In genomic region chr13:113991676-113992179, GRCh38 we compare ENCODE assay signal across 21 cellular contexts. TPM values are rescaled to one million over a fixed set of nuclear protein-coding genes. Genes with fewer than 3 reads are reported as not detected.
DNase-seq lines count a peak whose midpoint lies in the region; ATAC-seq, FAIRE-seq and TF ChIP-seq lines count a peak whose summit lies in the region.
"Had no signal": no experiment of that assay in that cellular context is flagged by ENCODE, and none has a peak within 500 bp of the region (broad histone marks: within the 10 kb centered on the region; RNA-seq: fewer than 3 reads in every experiment).

No MANE protein-coding gene starts in this region.

- H3K36me3 ChIP-seq in CD4-positive, CD25-positive, alpha-beta regulatory T cell (ENCODE audit: control insufficient read depth, insufficient read depth, low read length): peaks cover 63% of the 10 kb centered on the region
- peaks cover 7 to 8% of the 10 kb centered on the region in 2 experiments; a peak in 3 of 4 replicates for H3K36me3 ChIP-seq in GM12878 (ENCODE audit: control insufficient read depth in 2 of 2, insufficient read depth in 2 of 2, low read length in 1 of 2)

- no peak overlapping the region for H2AFZ ChIP-seq in GM12878 (ENCODE audit: control insufficient read depth, low read depth, low read length)

- ATAC-seq in CD4-positive, CD25-positive, alpha-beta regulatory T cell (ENCODE audit: low read depth in 2 of 2): no peak
- no peak for ATAC-seq in GM12878
- ATAC-seq in HG03097 (IDR thresholded peaks at IDR 0.05; ENCODE audit: low FRiP score, unreplicated experiment): no peak
- ATAC-seq: activated T-cell treated with anti-CD3 and anti-CD28 coated beads, Interleukin-2, amount 50 U/mL, for 4 hours; body of pancreas; Panc1 had no signal

- H3K27ac Mint-ChIP-seq in CD4-positive, CD25-positive, alpha-beta regulatory T cell: peak overlapping the region in 1 of 3 donors; percentile 91
- H3K27ac Mint-ChIP-seq: activated naive CD4-positive, alpha-beta T cell treated with anti-CD3 and anti-CD28 coated beads, Interleukin-2, amount 50 U/mL, for 24 hours had no signal

- peak overlapping the region in 3 of 4 donors; percentile 5 to 31 (median 23) for H3K4me3 Mint-ChIP-seq in CD4-positive, CD25-positive, alpha-beta regulatory T cell
- H3K4me3 Mint-ChIP-seq: activated naive CD4-positive, alpha-beta T cell treated with anti-CD3 and anti-CD28 coated beads, Interleukin-2, amount 50 U/mL, for 24 hours; activated T-cell treated with anti-CD3 and anti-CD28 coated beads, Interleukin-2, amount 50 U/mL, for 4 hours had no signal

- TF ChIP-seq EP300 in GM12878 (IDR thresholded peaks at IDR 0.05; ENCODE audit: borderline replicate concordance in 1 of 2, control insufficient read depth in 1 of 2, low read depth in 2 of 2, low read length in 2 of 2): no peak

- H3K4me3 ChIP-seq in CD4-positive, CD25-positive, alpha-beta regulatory T cell (ENCODE audit: low read depth, low read length): no peak overlapping the region
- no peak overlapping the region for H3K4me3 ChIP-seq in GM12878
- H3K4me3 ChIP-seq: body of pancreas had no signal

- FAIRE-seq in GM12892 (lab: Jason Lieb, UNC) (peak; percentile 50), GM12878 (lab: Jason Lieb, UNC) (no peak)
- FAIRE-seq: endometrium had no signal

- TSS peak; percentile 28 for BruUV-seq in GM12878 (replicated peaks; lab: Mats Ljungman, UMichigan)

- in situ Hi-C loops in GM12878 (cut with MboI): no loop called here

- no peak for TF ChIP-seq CTCF in GM12878 (IDR thresholded peaks at IDR 0.05 in 2 of 3, conservative IDR thresholded peaks at IDR 0.05 in 1 of 3; ENCODE audit: control insufficient read depth in 2 of 3, extremely low read depth in 1 of 3, insufficient read depth in 1 of 3, low read depth in 3 of 3, low read length in 3 of 3)

- H3K27ac ChIP-seq in CD4-positive, CD25-positive, alpha-beta regulatory T cell (ENCODE audit: insufficient read depth, low read length, poor library complexity, severe bottlenecking): no peak overlapping the region
- H3K27ac ChIP-seq in GM12878 (ENCODE audit: control insufficient read depth, insufficient read depth): no peak overlapping the region
- H3K27ac ChIP-seq: body of pancreas had no signal

- WGBS in GM12878 (ENCODE audit: insufficient coverage, insufficient replicate concordance, low lambda C conversion rate, missing lambda C conversion rate): 90% methylated on average over 11 of the region's 11 CpGs

- H3K27me3 ChIP-seq in CD4-positive, CD25-positive, alpha-beta regulatory T cell (ENCODE audit: control insufficient read depth, insufficient read depth, low read length): no peaks in the 10 kb centered on the region
- H3K27me3 ChIP-seq in GM12878 (replicated peaks in 1 of 2; ENCODE audit: control insufficient read depth in 2 of 2, insufficient read depth in 2 of 2, low read length in 1 of 2): no peaks in the 10 kb centered on the region
- H3K27me3 ChIP-seq: body of pancreas, heart right ventricle had no signal

- H4K20me1 ChIP-seq in GM12878 (ENCODE audit: control insufficient read depth, insufficient read depth): no peaks in the 10 kb centered on the region

- no peak for TF ChIP-seq RAD21 in GM12878 (IDR thresholded peaks at IDR 0.05; ENCODE audit: insufficient read depth, low read depth, low read length)

- peaks cover 3 to 5% (median 4%) of the 10 kb centered on the region in 4 donors for H3K4me1 Mint-ChIP-seq in CD4-positive, CD25-positive, alpha-beta regulatory T cell

- RAD21 ChIA-PET in GM12878 (lab: Charles Lee; ENCODE audit: unreplicated experiment): no interaction called here

- intact Hi-C loops in GM12878 (cut with micrococcal nuclease; ENCODE audit: unreplicated experiment) (no loop called here), posterior vena cava (cut with DNase I) (no loop called here)

- CTCF ChIA-PET in GM12878 (lab: Yijun Ruan, JAX): no interaction called here

- SMC1A ChIA-PET in GM12878 (lab: Charles Lee; ENCODE audit: uncharacterized antibody, unreplicated experiment): no interaction called here

- TF ChIP-seq POLR2A in GM12892 (IDR thresholded peaks at IDR 0.05; ENCODE audit: low read depth, low read length) (no peak), GM12878 (IDR thresholded peaks at IDR 0.05; ENCODE audit: low read depth, low read length) (0 out of 2 replicates have a peak, but pooled peaks have one; percentile 25)

- H3K4me2 ChIP-seq in GM12878 (ENCODE audit: control insufficient read depth, insufficient read depth): no peak overlapping the region
- H3K4me2 ChIP-seq: SK-N-SH had no signal

- H3K79me2 ChIP-seq in GM12878 (ENCODE audit: control insufficient read depth, insufficient read depth, low read length): no peaks in the 10 kb centered on the region

- peaks cover 40% of the 10 kb centered on the region for H3K36me3 Mint-ChIP-seq in CD4-positive, CD25-positive, alpha-beta regulatory T cell

- DNase-seq in CD4-positive, CD25-positive, alpha-beta regulatory T cell: no peak
- DNase-seq in GM12892 (ENCODE audit: insufficient read length): no peak
- no peak for DNase-seq in GM12878 (ENCODE audit: low read depth, low spot score)
- DNase-seq in posterior vena cava (ENCODE audit: low spot score): peak; percentile 34
- no peak for DNase-seq in foreskin melanocyte
- DNase-seq in stimulated activated CD4-positive, alpha-beta T cell treated with anti-CD3 and anti-CD28 coated beads, Interleukin-12 subunit alpha, Interleukin-12 subunit beta, amount 100 ng/mL, for 4 hours: no peak
- DNase-seq: activated CD4-positive, alpha-beta T cell treated with anti-CD3 and anti-CD28 coated beads, Interleukin-2, amount 50 U/mL, for 48 hours; activated T-cell treated with anti-CD3 and anti-CD28 coated beads, Interleukin-2, amount 50 U/mL, for 4 hours; cortex of kidney; GOT3; Kasumi-1; NK-92 treated with Interleukin-12 subunit alpha and Interleukin-12 subunit beta, amount 100 ng/mL, for 24 hours; occipital lobe had no signal

- peaks cover 6% of the 10 kb centered on the region for H3K27me3 Mint-ChIP-seq in CD4-positive, CD25-positive, alpha-beta regulatory T cell
- H3K27me3 Mint-ChIP-seq: activated naive CD4-positive, alpha-beta T cell treated with anti-CD3 and anti-CD28 coated beads, Interleukin-2, amount 50 U/mL, for 24 hours had no signal

- H3K4me1 ChIP-seq in CD4-positive, CD25-positive, alpha-beta regulatory T cell (ENCODE audit: control insufficient read depth, insufficient read depth, low read length, poor library complexity, severe bottlenecking): no peaks in the 10 kb centered on the region
- no peaks in the 10 kb centered on the region; the same call in 1 of the 2 replicates for H3K4me1 ChIP-seq in GM12878 (ENCODE audit: control insufficient read depth, insufficient read depth, low read length)
- H3K4me1 ChIP-seq: body of pancreas had no signal

- peaks cover 0 to 6% (median 0%) of the 10 kb centered on the region in 7 donors for H3K9me3 Mint-ChIP-seq in CD4-positive, CD25-positive, alpha-beta regulatory T cell
- H3K9me3 Mint-ChIP-seq: activated naive CD4-positive, alpha-beta T cell treated with anti-CD3 and anti-CD28 coated beads, Interleukin-2, amount 50 U/mL, for 24 hours; activated T-cell treated with anti-CD3 and anti-CD28 coated beads, Interleukin-2, amount 50 U/mL, for 4 hours had no signal

- H3K9me3 ChIP-seq in CD4-positive, CD25-positive, alpha-beta regulatory T cell (ENCODE audit: control insufficient read depth in 2 of 2, low read length in 2 of 2): no peaks in the 10 kb centered on the region
- H3K9me3 ChIP-seq in GM12878 (replicated peaks; ENCODE audit: control insufficient read depth, insufficient read depth, low read length): no peaks in the 10 kb centered on the region; the same call in 2 of the 3 replicates
- H3K9me3 ChIP-seq: body of pancreas, heart right ventricle, SK-N-SH had no signal

- POLR2A ChIA-PET in GM12878 (lab: Charles Lee): no interaction called here

- no peak overlapping the region for H3K9ac ChIP-seq in GM12878 (ENCODE audit: control insufficient read depth, insufficient read depth, low read length)
- H3K9ac ChIP-seq: SK-N-SH had no signal

TF ChIP-seq in GM12878, 131 proteins besides CTCF, POLR2A, EP300 and RAD21 (continues in another document):
- TF ChIP-seq KLF5 (IDR thresholded peaks at IDR 0.05; ENCODE audit: partially characterized antibody): no peak
- TF ChIP-seq PAX8 (IDR thresholded peaks at IDR 0.05): no peak
- TF ChIP-seq TCF7 (IDR thresholded peaks at IDR 0.05; ENCODE audit: borderline replicate concordance): no peak
- TF ChIP-seq NFXL1 (IDR thresholded peaks at IDR 0.05; ENCODE audit: borderline replicate concordance): no peak

RNA-seq across cellular contexts. Expression of gene C13orf46, which starts 17.9 kb away (rescaled TPM):
- 21.2 TPM for total RNA-seq in CD4-positive, CD25-positive, alpha-beta regulatory T cell
- 1 to 10 TPM in 1 of 4 donors, under 1 TPM in 3; 0.16 to 1.6 (median 0.45) TPM for polyA plus RNA-seq in CD4-positive, CD25-positive, alpha-beta regulatory T cell
- 0.08 TPM for polyA plus RNA-seq in GM12892 (2012; ENCODE audit: missing spikeins)
- total RNA-seq in GM12878 (2013; cell fraction: nucleolus; rRNA removed): 0.20 and 0.21 TPM in 2 replicates
- not detected in 2 replicates for total RNA-seq in GM12878 (2014; rRNA removed)
- total RNA-seq in GM12878 (2014; rRNA removed; fragmentation: Illumina TruSeq; extraction: Trizol): not detected in 2 replicates
- 0.08 and 0.18 TPM in 2 replicates for total RNA-seq in GM12878 (2021)
- not detected for polyA plus RNA-seq in GM12878 (2011; ENCODE audit: low read depth)
- 0.04 TPM in 1 of 2 replicates, not detected in the other for polyA plus RNA-seq in GM12878 (2011; rRNA removed)
- polyA plus RNA-seq in GM12878 (2011; cell fraction: cytosol; rRNA removed): 0.03 and 0.06 TPM in 2 replicates
- 0.55 and 0.61 TPM in 2 replicates for polyA plus RNA-seq in GM12878 (2011; cell fraction: nucleus; rRNA removed)
- 0.03 and 0.07 TPM in 2 replicates for polyA plus RNA-seq in GM12878 (2012)
- polyA plus RNA-seq in GM12878 (2014; fragmentation: Illumina TruSeq; extraction: Trizol): 0.13 TPM in 1 of 2 replicates, not detected in the other
- polyA plus RNA-seq in GM12878 (2014; fragmentation: Nextera tagmentation; extraction: Ambion mirVana): not detected
- 0.01 and 0.18 TPM in 2 replicates for polyA plus RNA-seq in GM12878 (2014; rRNA removed)
- polyA plus RNA-seq in GM12878 (2016; fragmentation: Nextera tagmentation; extraction: Ambion mirVana): not detected
- 0.31 and 0.37 TPM in 2 replicates for polyA minus RNA-seq in GM12878 (2011; rRNA and poly(A)+ RNA removed)
- not detected in 2 replicates for polyA minus RNA-seq in GM12878 (2011; cell fraction: cytosol; rRNA and poly(A)+ RNA removed)
- 0.24 and 0.48 TPM in 2 replicates for polyA minus RNA-seq in GM12878 (2011; cell fraction: nucleus; rRNA and poly(A)+ RNA removed)
- total RNA-seq in posterior vena cava: 1 to 10 TPM; 1.2 to 1.9 TPM
- total RNA-seq: NCI-H460 had no signal
